ENCODE assay signal across 39 cellular contexts in genomic region chr20:33110147-33110825, GRCh38. TPM values are rescaled to one million over a fixed set of nuclear protein-coding genes. Genes with fewer than 3 reads are reported as not detected.
"Had no signal": no experiment of that assay in that cellular context is flagged by ENCODE, and none has a peak within 500 bp of the region (broad histone marks: within the 10 kb centered on the region; RNA-seq: fewer than 3 reads in every experiment).

No MANE protein-coding gene starts in this region.

- H3K4me3 ChIP-seq: cardiac muscle cell, colonic mucosa, esophagus squamous epithelium, gastroesophageal sphincter, heart right ventricle, hepatocyte had no signal

- H3K9me3 Mint-ChIP-seq: activated CD4-positive, alpha-beta memory T cell treated with anti-CD3 and anti-CD28 coated beads, Interleukin-2, amount 10 ng/mL, durations not matched to agents 7 days and 5 days; activated CD4-positive, alpha-beta T cell treated with anti-CD3 and anti-CD28 coated beads, Interleukin-2, amount 10 ng/mL, durations not matched to agents 7 days and 5 days; activated T-cell treated with anti-CD3 and anti-CD28 coated beads, Interleukin-2, amount 50 U/mL, for 24 hours; activated T-helper 17 cell treated with anti-CD3 and anti-CD28 coated beads, Interleukin-2, amount 50 U/mL, for 72 hours; T-helper 2 cell treated with Interferon-gamma antibody and Interleukin-4, amounts not matched to agents 5 μg/mL and 100 μg/mL, for 36 hours had no signal

- H3K27ac ChIP-seq: brain microvascular endothelial cell, cardiac muscle cell, colonic mucosa, epithelial cell of prostate, esophagus squamous epithelium, gastroesophageal sphincter, heart right ventricle, hepatocyte had no signal

- H3K36me3 ChIP-seq: brain microvascular endothelial cell, cardiac muscle cell, colonic mucosa, esophagus squamous epithelium, gastroesophageal sphincter, heart right ventricle had no signal

- H3K27ac Mint-ChIP-seq: activated CD4-positive, alpha-beta memory T cell treated with anti-CD3 and anti-CD28 coated beads, Interleukin-2, amount 10 ng/mL, durations not matched to agents 7 days and 5 days; activated CD4-positive, alpha-beta T cell treated with anti-CD3 and anti-CD28 coated beads for 36 hours; activated CD4-positive, alpha-beta T cell treated with anti-CD3 and anti-CD28 coated beads, Interleukin-2, amount 10 ng/mL, durations not matched to agents 7 days and 5 days; activated naive CD8-positive, alpha-beta T cell; activated T-cell treated with anti-CD3 and anti-CD28 coated beads, Interleukin-2, amount 50 U/mL, for 24 hours; activated T-helper 17 cell treated with anti-CD3 and anti-CD28 coated beads, Interleukin-2, amount 50 U/mL, for 72 hours; T-helper 17 cell; T-helper 2 cell treated with Interferon-gamma antibody and Interleukin-4, amounts not matched to agents 5 μg/mL and 100 μg/mL, for 36 hours had no signal

- DNase-seq: activated CD4-positive, alpha-beta memory T cell treated with anti-CD3 and anti-CD28 coated beads, Interleukin-2, amount 10 ng/mL, durations not matched to agents 7 days and 5 days; activated CD4-positive, alpha-beta T cell treated with anti-CD3 and anti-CD28 coated beads for 36 hours; activated CD4-positive, alpha-beta T cell treated with anti-CD3 and anti-CD28 coated beads, Interleukin-2, amount 10 ng/mL, durations not matched to agents 7 days and 5 days; activated CD4-positive, alpha-beta T cell treated with anti-CD3 and anti-CD28 coated beads, Interleukin-2, amount 50 U/mL, for 4 hours; activated CD4-positive, CD25-positive, alpha-beta regulatory T cell; activated CD4-positive, CD25-positive, alpha-beta regulatory T cell treated with anti-CD3 and anti-CD28 coated beads, Interleukin-2, amount 50 U/mL, for 72 hours; activated CD8-positive, alpha-beta memory T cell treated with anti-CD3 and anti-CD28 coated beads, Interleukin-2, amount 50 U/mL, for 48 hours; activated effector memory CD4-positive, alpha-beta T cell treated with Interleukin-2 at 50 U/mL for 16 hours; activated gamma-delta T cell treated with Interleukin-2 at 50 U/mL for 16 hours; activated naive CD4-positive, alpha-beta T cell treated with anti-CD3 and anti-CD28 coated beads, Interleukin-2, amount 50 U/mL, for 16 hours; activated naive CD4-positive, alpha-beta T cell treated with Interleukin-2 at 50 U/mL for 16 hours; activated T-cell treated with anti-CD3 and anti-CD28 coated beads for 4 hours; activated T-cell treated with anti-CD3 and anti-CD28 coated beads, Interleukin-2, amount 50 U/mL, for 24 hours; amniotic stem cell; anterior cingulate cortex; brain microvascular endothelial cell; central memory CD4-positive, alpha-beta T cell; cerebellar nuclear complex; colonic mucosa; effector CD8-positive, alpha-beta T cell; esophagus squamous epithelium; foreskin melanocyte; heart right ventricle; T-helper 17 cell; T1000 had no signal

- H3K9me3 ChIP-seq: colonic mucosa, esophagus squamous epithelium, gastroesophageal sphincter, heart right ventricle had no signal

- H3K4me1 ChIP-seq: colonic mucosa, gastroesophageal sphincter had no signal

- H3K36me3 Mint-ChIP-seq: activated naive CD8-positive, alpha-beta T cell had no signal

- H3K27me3 Mint-ChIP-seq: activated CD4-positive, alpha-beta memory T cell treated with anti-CD3 and anti-CD28 coated beads, Interleukin-2, amount 10 ng/mL, durations not matched to agents 7 days and 5 days; activated CD4-positive, alpha-beta T cell treated with anti-CD3 and anti-CD28 coated beads for 36 hours; activated CD4-positive, alpha-beta T cell treated with anti-CD3 and anti-CD28 coated beads, Interleukin-2, amount 10 ng/mL, durations not matched to agents 7 days and 5 days; activated T-cell treated with anti-CD3 and anti-CD28 coated beads, Interleukin-2, amount 50 U/mL, for 24 hours; activated T-helper 17 cell treated with anti-CD3 and anti-CD28 coated beads, Interleukin-2, amount 50 U/mL, for 72 hours had no signal

- H3K4me1 Mint-ChIP-seq: activated CD4-positive, alpha-beta memory T cell treated with anti-CD3 and anti-CD28 coated beads, Interleukin-2, amount 10 ng/mL, durations not matched to agents 7 days and 5 days; activated CD4-positive, alpha-beta T cell treated with anti-CD3 and anti-CD28 coated beads for 36 hours; activated CD4-positive, alpha-beta T cell treated with anti-CD3 and anti-CD28 coated beads, Interleukin-2, amount 10 ng/mL, durations not matched to agents 7 days and 5 days; activated T-helper 17 cell treated with anti-CD3 and anti-CD28 coated beads, Interleukin-2, amount 50 U/mL, for 72 hours; T-helper 17 cell had no signal

- H3K4me3 Mint-ChIP-seq: activated CD4-positive, alpha-beta memory T cell treated with anti-CD3 and anti-CD28 coated beads, Interleukin-2, amount 10 ng/mL, durations not matched to agents 7 days and 5 days; activated CD4-positive, alpha-beta T cell treated with anti-CD3 and anti-CD28 coated beads for 36 hours; activated CD4-positive, alpha-beta T cell treated with anti-CD3 and anti-CD28 coated beads, Interleukin-2, amount 10 ng/mL, durations not matched to agents 7 days and 5 days; activated naive CD8-positive, alpha-beta T cell; activated T-cell treated with anti-CD3 and anti-CD28 coated beads, Interleukin-2, amount 50 U/mL, for 24 hours; activated T-helper 17 cell treated with anti-CD3 and anti-CD28 coated beads, Interleukin-2, amount 50 U/mL, for 72 hours; T-helper 17 cell; T-helper 2 cell treated with Interferon-gamma antibody and Interleukin-4, amounts not matched to agents 5 μg/mL and 100 μg/mL, for 36 hours had no signal

- H3K27me3 ChIP-seq: brain microvascular endothelial cell, cardiac muscle cell, colonic mucosa, hepatocyte had no signal

- FAIRE-seq: astrocyte, endometrium, endothelial cell of umbilical vein had no signal

RNA-seq across cellular contexts. Expression of gene BPIFB4, which starts 30.8 kb away (rescaled TPM):
- total RNA-seq: activated CD4-positive, alpha-beta memory T cell treated with anti-CD3 and anti-CD28 coated beads, Interleukin-2, amount 10 ng/mL, durations not matched to agents 7 days and 5 days; activated CD4-positive, alpha-beta T cell treated with anti-CD3 and anti-CD28 coated beads for 36 hours; activated CD4-positive, alpha-beta T cell treated with anti-CD3 and anti-CD28 coated beads, Interleukin-2, amount 10 ng/mL, durations not matched to agents 7 days and 5 days; activated T-helper 17 cell treated with anti-CD3 and anti-CD28 coated beads, Interleukin-2, amount 50 U/mL, for 72 hours; astrocyte; cardiac muscle cell; colonic mucosa; dermis microvascular lymphatic vessel endothelial cell; endothelial cell of umbilical vein; esophagus squamous epithelium; fibroblast of lung; fibroblast of villous mesenchyme; gastroesophageal sphincter; glomerular endothelial cell; heart right ventricle; hepatocyte; T-helper 17 cell had no signal

RNA-seq across cellular contexts. Expression of gene BPIFB3, which starts 56.6 kb away (rescaled TPM):
- total RNA-seq: activated CD4-positive, alpha-beta memory T cell treated with anti-CD3 and anti-CD28 coated beads, Interleukin-2, amount 10 ng/mL, durations not matched to agents 7 days and 5 days; activated CD4-positive, alpha-beta T cell treated with anti-CD3 and anti-CD28 coated beads for 36 hours; activated CD4-positive, alpha-beta T cell treated with anti-CD3 and anti-CD28 coated beads, Interleukin-2, amount 10 ng/mL, durations not matched to agents 7 days and 5 days; activated T-helper 17 cell treated with anti-CD3 and anti-CD28 coated beads, Interleukin-2, amount 50 U/mL, for 72 hours; astrocyte; cardiac muscle cell; colonic mucosa; dermis microvascular lymphatic vessel endothelial cell; endothelial cell of umbilical vein; esophagus squamous epithelium; fibroblast of lung; fibroblast of villous mesenchyme; gastroesophageal sphincter; glomerular endothelial cell; heart right ventricle; hepatocyte; T-helper 17 cell had no signal

RNA-seq across cellular contexts. Expression of gene BPIFA2, which starts 57.7 kb away (rescaled TPM):
- total RNA-seq: activated CD4-positive, alpha-beta memory T cell treated with anti-CD3 and anti-CD28 coated beads, Interleukin-2, amount 10 ng/mL, durations not matched to agents 7 days and 5 days; activated CD4-positive, alpha-beta T cell treated with anti-CD3 and anti-CD28 coated beads for 36 hours; activated CD4-positive, alpha-beta T cell treated with anti-CD3 and anti-CD28 coated beads, Interleukin-2, amount 10 ng/mL, durations not matched to agents 7 days and 5 days; activated T-helper 17 cell treated with anti-CD3 and anti-CD28 coated beads, Interleukin-2, amount 50 U/mL, for 72 hours; astrocyte; cardiac muscle cell; colonic mucosa; dermis microvascular lymphatic vessel endothelial cell; endothelial cell of umbilical vein; esophagus squamous epithelium; fibroblast of lung; fibroblast of villous mesenchyme; glomerular endothelial cell; heart right ventricle; hepatocyte; T-helper 17 cell had no signal
